24 cellular contexts compared by ENCODE assay signal in genomic region chr1:175203570-175203969, GRCh38.
"Had no signal": no experiment of that assay in that cellular context is flagged by ENCODE, and none has a peak within 500 bp of the region (broad histone marks: within the 10 kb centered on the region; RNA-seq: fewer than 3 reads in every experiment).

No MANE protein-coding gene starts in this region.

- H3K9me3 ChIP-seq: Peyer's patch had no signal

- H3K36me3 Mint-ChIP-seq: activated naive CD4-positive, alpha-beta T cell treated with anti-CD3 and anti-CD28 coated beads, Interleukin-2, amount 50 U/mL, for 72 hours; brain had no signal

- H3K27me3 ChIP-seq: Peyer's patch had no signal

- H3K4me3 ChIP-seq: Peyer's patch had no signal

- H3K27ac ChIP-seq: Peyer's patch had no signal

- H3K27ac Mint-ChIP-seq: activated CD4-positive, alpha-beta T cell treated with anti-CD3 and anti-CD28 coated beads for 36 hours; activated CD4-positive, alpha-beta T cell treated with anti-CD3 and anti-CD28 coated beads, Interleukin-2, amount 10 ng/mL, durations not matched to agents 7 days and 5 days; activated CD8-positive, alpha-beta T cell treated with anti-CD3 and anti-CD28 coated beads, Interleukin-2, amount 10 ng/mL, durations not matched to agents 7 days and 5 days; activated naive CD4-positive, alpha-beta T cell treated with anti-CD3 and anti-CD28 coated beads for 36 hours; activated naive CD4-positive, alpha-beta T cell treated with anti-CD3 and anti-CD28 coated beads, Interleukin-2, amount 50 U/mL, for 72 hours; activated T-cell treated with anti-CD3 and anti-CD28 coated beads, Interleukin-2, amount 50 U/mL, for 24 hours; T-helper 1 cell treated with Interleukin-12 subunit alpha and Interleukin-12 subunit beta and Interleukin-4 antibody, amounts not matched to agents 30 μg/mL and 1 μg/mL, for 36 hours; T-helper 2 cell treated with Interferon-gamma antibody and Interleukin-4, amounts not matched to agents 5 μg/mL and 100 μg/mL, for 36 hours had no signal

- FAIRE-seq: bronchial epithelial cell, TTC549 had no signal

- H3K36me3 ChIP-seq: Peyer's patch had no signal

- H3K27me3 Mint-ChIP-seq: activated CD4-positive, alpha-beta T cell treated with anti-CD3 and anti-CD28 coated beads for 36 hours; activated T-cell treated with anti-CD3 and anti-CD28 coated beads, Interleukin-2, amount 50 U/mL, for 24 hours had no signal

- ATAC-seq: activated CD8-positive, alpha-beta T cell treated with anti-CD3 and anti-CD28 coated beads, Interleukin-2, amount 10 ng/mL, durations not matched to agents 7 days and 5 days; PC-3 had no signal

- H3K4me3 Mint-ChIP-seq: activated CD4-positive, alpha-beta T cell treated with anti-CD3 and anti-CD28 coated beads for 36 hours; activated CD4-positive, alpha-beta T cell treated with anti-CD3 and anti-CD28 coated beads, Interleukin-2, amount 10 ng/mL, durations not matched to agents 7 days and 5 days; activated CD8-positive, alpha-beta T cell treated with anti-CD3 and anti-CD28 coated beads, Interleukin-2, amount 10 ng/mL, durations not matched to agents 7 days and 5 days; activated naive CD4-positive, alpha-beta T cell treated with anti-CD3 and anti-CD28 coated beads for 36 hours; activated T-cell treated with anti-CD3 and anti-CD28 coated beads, Interleukin-2, amount 50 U/mL, for 24 hours; brain; T-helper 1 cell treated with Interleukin-12 subunit alpha and Interleukin-12 subunit beta and Interleukin-4 antibody, amounts not matched to agents 30 μg/mL and 1 μg/mL, for 36 hours; T-helper 2 cell treated with Interferon-gamma antibody and Interleukin-4, amounts not matched to agents 5 μg/mL and 100 μg/mL, for 36 hours had no signal

- DNase-seq: activated CD4-positive, alpha-beta T cell treated with anti-CD3 and anti-CD28 coated beads, Interleukin-2, amount 10 ng/mL, durations not matched to agents 7 days and 5 days; activated CD8-positive, alpha-beta T cell treated with anti-CD3 and anti-CD28 coated beads, Interleukin-2, amount 10 ng/mL, durations not matched to agents 7 days and 5 days; activated gamma-delta T cell treated with Interleukin-2 at 50 U/mL for 16 hours; activated T-cell treated with anti-CD3 and anti-CD28 coated beads, Interleukin-2, amount 50 U/mL, for 24 hours; cerebellar nuclear complex; Karpas-422; NCI-H1105; NCI-H1417 treated with DMSO at 0.1 percent for 48 hours; NCI-H187 treated with DMSO at 0.1 percent for 48 hours; NCI-H2081; NCI-H2171 treated with DMSO at 0.1 percent for 48 hours; NCI-H2227 treated with DMSO at 0.1 percent for 48 hours; NCI-H524 treated with DMSO at 0.1 percent for 48 hours; PC-3; Peyer's patch; Right ventricle myocardium superior had no signal

- H3K9me3 Mint-ChIP-seq: activated naive CD4-positive, alpha-beta T cell treated with anti-CD3 and anti-CD28 coated beads for 36 hours; activated T-cell treated with anti-CD3 and anti-CD28 coated beads, Interleukin-2, amount 50 U/mL, for 24 hours; brain; T-helper 1 cell treated with Interleukin-12 subunit alpha and Interleukin-12 subunit beta and Interleukin-4 antibody, amounts not matched to agents 30 μg/mL and 1 μg/mL, for 36 hours; T-helper 2 cell treated with Interferon-gamma antibody and Interleukin-4, amounts not matched to agents 5 μg/mL and 100 μg/mL, for 36 hours had no signal
